1 cellular context compared by ENCODE assay signal in genomic region chr9:109939698-109940342, GRCh38.
TF ChIP-seq lines count a peak whose summit lies in the region.

No MANE protein-coding gene starts in this region.

TF ChIP-seq in liver, 16 proteins besides CTCF, POLR2A, EP300 and RAD21 (continued from another document):
- peak; percentile 47 for TF ChIP-seq ZBTB33 (IDR thresholded peaks at IDR 0.05)
- TF ChIP-seq TAF1 (conservative IDR thresholded peaks at IDR 0.05): no peak
- peak; percentile 91 for TF ChIP-seq ATF3 (IDR thresholded peaks at IDR 0.05)
- TF ChIP-seq EGR1 (IDR thresholded peaks at IDR 0.05; ENCODE audit: low read depth in 2 of 2): peak; percentile 44 to 45
- no peak for TF ChIP-seq HNF4G (IDR thresholded peaks at IDR 0.05)
- TF ChIP-seq RXRA (IDR thresholded peaks at IDR 0.05): peak; percentile 57 to 65
- no peak for TF ChIP-seq MAX (IDR thresholded peaks at IDR 0.05)
- peak; percentile 22 for TF ChIP-seq FOXA2 (IDR thresholded peaks at IDR 0.05)
- no peak for TF ChIP-seq GABPA (IDR thresholded peaks at IDR 0.05 in 1 of 2, conservative IDR thresholded peaks at IDR 0.05 in 1 of 2)
- peak; percentile 23 for TF ChIP-seq NR2F2 (IDR thresholded peaks at IDR 0.05)
- TF ChIP-seq SP1 (IDR thresholded peaks at IDR 0.05): peak; percentile 75
